ENCODE assay signal across 8 cellular contexts in genomic region chr19:18450934-18451836, GRCh38. TPM values are rescaled to one million over a fixed set of nuclear protein-coding genes. Genes with fewer than 3 reads are reported as not detected.
DNase-seq lines count a peak whose midpoint lies in the region; ATAC-seq and TF ChIP-seq lines count a peak whose summit lies in the region.

No MANE protein-coding gene starts in this region.

- peak; percentile 86 for ATAC-seq in activated naive CD8-positive, alpha-beta T cell treated with anti-CD3 and anti-CD28 coated beads, Interleukin-2, amount 10 ng/mL, durations not matched to agents 7 days and 5 days (ENCODE audit: low read depth)
- ATAC-seq in heart right ventricle (peak; percentile 78 to 91 (median 86)), sciatic nerve (peak; percentile 80), GM18909 (IDR thresholded peaks at IDR 0.05; ENCODE audit: poor library complexity, unreplicated experiment) (no peak)

- H3K9me3 ChIP-seq in heart right ventricle, result no peaks in the 10 kb centered on the region

- intact Hi-C loops in heart right ventricle (cut with DNase I), result loop anchor here in 6 of 10 donors (5.0 to 10.0 kb wide), 5 partner anchors 111 to 396 kb away; partner anchors contain the start of gene CRTC1 (in 1 of the 6)
- intact Hi-C loops in sciatic nerve (cut with DNase I), result loop anchor here (10.0 kb wide), 1 partner anchor 394 kb away; no protein-coding TSS in a partner anchor

- peaks cover 0 to 17% (median 9%) of the 10 kb centered on the region in 9 donors for H3K4me1 ChIP-seq in heart right ventricle

- POLR2A ChIA-PET in activated naive CD8-positive, alpha-beta T cell treated with anti-CD3 and anti-CD28 coated beads, Interleukin-2, amount 10 ng/mL, durations not matched to agents 7 days and 5 days (lab: Charles Lee), result interaction anchor here (0.8 to 1.3 kb wide), 3 partner anchors 14 to 137 kb away, joined by 3 read pairs; partner anchors contain the start of gene UBA52

- H3K36me3 Mint-ChIP-seq in activated naive CD8-positive, alpha-beta T cell treated with anti-CD3 and anti-CD28 coated beads, Interleukin-2, amount 10 ng/mL, durations not matched to agents 7 days and 5 days, result peaks cover 2% of the 10 kb centered on the region

- 49 to 53% methylated on average over 26 of the region's 26 CpGs for WGBS in heart right ventricle, 2 donors

- no peak overlapping the region for H3K27ac ChIP-seq in heart right ventricle

- peaks cover 1% of the 10 kb centered on the region for H3K4me1 Mint-ChIP-seq in activated naive CD8-positive, alpha-beta T cell treated with anti-CD3 and anti-CD28 coated beads, Interleukin-2, amount 10 ng/mL, durations not matched to agents 7 days and 5 days

- no peaks in the 10 kb centered on the region for H3K27me3 ChIP-seq in heart right ventricle

- no peak overlapping the region for H3K4me3 ChIP-seq in heart right ventricle

- peaks cover 0 to 98% (median 25%) of the 10 kb centered on the region in 9 donors for H3K36me3 ChIP-seq in heart right ventricle

- H3K9me3 Mint-ChIP-seq in activated naive CD8-positive, alpha-beta T cell treated with anti-CD3 and anti-CD28 coated beads, Interleukin-2, amount 10 ng/mL, durations not matched to agents 7 days and 5 days, result no peaks in the 10 kb centered on the region

- H3K27me3 Mint-ChIP-seq in activated naive CD8-positive, alpha-beta T cell treated with anti-CD3 and anti-CD28 coated beads, Interleukin-2, amount 10 ng/mL, durations not matched to agents 7 days and 5 days, result no peaks in the 10 kb centered on the region

- peak; percentile 84 for DNase-seq in NCI-H2107 (lab: John Stamatoyannopoulos, UW)
- DNase-seq in NCI-H2107 treated with DMSO at 0.1 percent for 48 hours (lab: John Stamatoyannopoulos, UW; ENCODE audit: unreplicated experiment), result no peak
- DNase-seq in LoVo (ENCODE audit: low spot score), result peak; percentile 56
- peak; percentile 48 to 60 for DNase-seq in SW 1271 (lab: John Stamatoyannopoulos, UW)
- DNase-seq in activated naive CD8-positive, alpha-beta T cell treated with anti-CD3 and anti-CD28 coated beads, Interleukin-2, amount 10 ng/mL, durations not matched to agents 7 days and 5 days, result peak; percentile 96
- DNase-seq in heart right ventricle, result peak; percentile 86 to 91
- DNase-seq in sciatic nerve (ENCODE audit: low spot score), result peak; percentile 92

- H3K4me3 Mint-ChIP-seq in activated naive CD8-positive, alpha-beta T cell treated with anti-CD3 and anti-CD28 coated beads, Interleukin-2, amount 10 ng/mL, durations not matched to agents 7 days and 5 days, result no peak overlapping the region

- TF ChIP-seq CTCF in heart right ventricle (IDR thresholded peaks at IDR 0.05), result peak; percentile 97 to 99 (median 98)

- H3K27ac Mint-ChIP-seq in activated naive CD8-positive, alpha-beta T cell treated with anti-CD3 and anti-CD28 coated beads, Interleukin-2, amount 10 ng/mL, durations not matched to agents 7 days and 5 days, result no peak overlapping the region

RNA-seq across cellular contexts. Expression of gene ISYNA1, which starts 13.3 kb away (rescaled TPM):
- total RNA-seq in activated naive CD8-positive, alpha-beta T cell treated with anti-CD3 and anti-CD28 coated beads, Interleukin-2, amount 10 ng/mL, durations not matched to agents 7 days and 5 days, result 10 to 100 TPM; 39.6 to 43.4 TPM
- 10 to 100 TPM; 12.6 to 40.7 (median 18.0) TPM for total RNA-seq in heart right ventricle
- 100 to 1,000 TPM in 1 of 2 donors, 10 to 100 TPM in 1; 21.4 to 137 TPM for polyA plus RNA-seq in heart right ventricle
- 112 TPM for total RNA-seq in sciatic nerve

RNA-seq across cellular contexts. Expression of gene SSBP4, which starts 32.0 kb away (rescaled TPM):
- 100 to 1,000 TPM; 152 to 158 TPM for total RNA-seq in activated naive CD8-positive, alpha-beta T cell treated with anti-CD3 and anti-CD28 coated beads, Interleukin-2, amount 10 ng/mL, durations not matched to agents 7 days and 5 days
- total RNA-seq in heart right ventricle (10 to 100 TPM; 17.6 to 47.1 (median 27.3) TPM), sciatic nerve (82.5 TPM)
- polyA plus RNA-seq in heart right ventricle, result 10 to 100 TPM; 41.3 to 51.6 TPM

RNA-seq across cellular contexts. Expression of gene LRRC25, which starts 53.8 kb away (rescaled TPM):
- total RNA-seq in activated naive CD8-positive, alpha-beta T cell treated with anti-CD3 and anti-CD28 coated beads, Interleukin-2, amount 10 ng/mL, durations not matched to agents 7 days and 5 days, result 1 to 10 TPM; 1.2 to 1.6 TPM
- total RNA-seq in heart right ventricle (10 to 100 TPM in 1 of 10 donors, 1 to 10 TPM in 7, under 1 TPM in 2; 0.57 to 13.3 (median 1.8) TPM), sciatic nerve (8.2 TPM)
- polyA plus RNA-seq in heart right ventricle, result 1 to 10 TPM; 1.1 to 2.2 TPM
